ENCODE assay signal across 2 cellular contexts in the genomic region with DNA sequence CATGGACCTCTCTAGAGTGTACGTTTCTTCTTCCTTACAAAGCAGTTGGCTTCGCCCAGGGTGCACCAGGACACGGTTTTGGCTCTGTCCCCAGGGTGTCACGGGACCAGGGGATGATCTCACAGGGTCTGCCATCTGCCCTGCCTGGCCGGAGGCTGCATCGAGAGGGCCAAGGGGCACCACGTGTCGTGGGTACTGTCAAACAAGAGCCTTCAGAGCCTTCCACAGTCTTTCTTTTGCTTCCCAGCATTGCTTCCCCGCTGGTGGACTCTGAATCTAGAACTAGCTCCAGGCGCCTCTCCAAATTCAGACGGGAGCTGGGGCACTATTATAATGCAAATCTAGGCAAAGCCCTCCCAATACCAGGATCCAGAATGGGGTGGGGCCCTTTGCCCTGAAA.
TF ChIP-seq lines count a peak whose summit lies in the region.

No MANE protein-coding gene starts in this region.

TF ChIP-seq in SK-N-SH, 30 proteins besides CTCF, POLR2A, EP300 and RAD21 (continued from another document):
- TF ChIP-seq, protein P1, sequence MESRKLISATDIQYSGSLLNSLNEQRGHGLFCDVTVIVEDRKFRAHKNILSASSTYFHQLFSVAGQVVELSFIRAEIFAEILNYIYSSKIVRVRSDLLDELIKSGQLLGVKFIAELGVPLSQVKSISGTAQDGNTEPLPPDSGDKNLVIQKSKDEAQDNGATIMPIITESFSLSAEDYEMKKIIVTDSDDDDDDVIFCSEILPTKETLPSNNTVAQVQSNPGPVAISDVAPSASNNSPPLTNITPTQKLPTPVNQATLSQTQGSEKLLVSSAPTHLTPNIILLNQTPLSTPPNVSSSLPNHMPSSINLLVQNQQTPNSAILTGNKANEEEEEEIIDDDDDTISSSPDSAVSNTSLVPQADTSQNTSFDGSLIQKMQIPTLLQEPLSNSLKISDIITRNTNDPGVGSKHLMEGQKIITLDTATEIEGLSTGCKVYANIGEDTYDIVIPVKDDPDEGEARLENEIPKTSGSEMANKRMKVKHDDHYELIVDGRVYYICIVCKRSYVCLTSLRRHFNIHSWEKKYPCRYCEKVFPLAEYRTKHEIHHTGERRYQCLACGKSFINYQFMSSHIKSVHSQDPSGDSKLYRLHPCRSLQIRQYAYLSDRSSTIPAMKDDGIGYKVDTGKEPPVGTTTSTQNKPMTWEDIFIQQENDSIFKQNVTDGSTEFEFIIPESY (IDR thresholded peaks at IDR 0.05; ENCODE audit: borderline replicate concordance, low read depth) = no peak
- TF ChIP-seq ELF1 (IDR thresholded peaks at IDR 0.05) = no peak
- no peak for TF ChIP-seq NFIC (IDR thresholded peaks at IDR 0.05; ENCODE audit: borderline replicate concordance)
- no peak for TF ChIP-seq MXI1 (IDR thresholded peaks at IDR 0.05; ENCODE audit: low read depth, low read length)
- TF ChIP-seq TCF12 (IDR thresholded peaks at IDR 0.05) = no peak
- TF ChIP-seq, protein P2, sequence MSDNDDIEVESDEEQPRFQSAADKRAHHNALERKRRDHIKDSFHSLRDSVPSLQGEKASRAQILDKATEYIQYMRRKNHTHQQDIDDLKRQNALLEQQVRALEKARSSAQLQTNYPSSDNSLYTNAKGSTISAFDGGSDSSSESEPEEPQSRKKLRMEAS (IDR thresholded peaks at IDR 0.05; ENCODE audit: low read depth) = no peak
- TF ChIP-seq TEAD4 (IDR thresholded peaks at IDR 0.05; ENCODE audit: borderline replicate concordance, insufficient read depth) = no peak
- TF ChIP-seq GABPA (IDR thresholded peaks at IDR 0.05; ENCODE audit: low read depth) = no peak

TF ChIP-seq in SK-N-SH treated with all-trans-retinoic acid at 6 μM for 48 hours, 23 proteins besides CTCF, POLR2A, EP300 and RAD21 (continued from another document):
- TF ChIP-seq ESRRG (CRISPR knock-in tag; IDR thresholded peaks at IDR 0.05) (no peak), GLIS3 (CRISPR knock-in tag; IDR thresholded peaks at IDR 0.05) (no peak), ZFP3 (CRISPR knock-in tag; IDR thresholded peaks at IDR 0.05) (no peak), ZFP30 (CRISPR knock-in tag; IDR thresholded peaks at IDR 0.05) (no peak), ZNF8 (CRISPR knock-in tag; IDR thresholded peaks at IDR 0.05) (no peak), BACH2 (CRISPR knock-in tag; IDR thresholded peaks at IDR 0.05; ENCODE audit: borderline replicate concordance) (no peak), OSR1 (CRISPR knock-in tag; IDR thresholded peaks at IDR 0.05) (no peak)
- TF ChIP-seq, protein P3, sequence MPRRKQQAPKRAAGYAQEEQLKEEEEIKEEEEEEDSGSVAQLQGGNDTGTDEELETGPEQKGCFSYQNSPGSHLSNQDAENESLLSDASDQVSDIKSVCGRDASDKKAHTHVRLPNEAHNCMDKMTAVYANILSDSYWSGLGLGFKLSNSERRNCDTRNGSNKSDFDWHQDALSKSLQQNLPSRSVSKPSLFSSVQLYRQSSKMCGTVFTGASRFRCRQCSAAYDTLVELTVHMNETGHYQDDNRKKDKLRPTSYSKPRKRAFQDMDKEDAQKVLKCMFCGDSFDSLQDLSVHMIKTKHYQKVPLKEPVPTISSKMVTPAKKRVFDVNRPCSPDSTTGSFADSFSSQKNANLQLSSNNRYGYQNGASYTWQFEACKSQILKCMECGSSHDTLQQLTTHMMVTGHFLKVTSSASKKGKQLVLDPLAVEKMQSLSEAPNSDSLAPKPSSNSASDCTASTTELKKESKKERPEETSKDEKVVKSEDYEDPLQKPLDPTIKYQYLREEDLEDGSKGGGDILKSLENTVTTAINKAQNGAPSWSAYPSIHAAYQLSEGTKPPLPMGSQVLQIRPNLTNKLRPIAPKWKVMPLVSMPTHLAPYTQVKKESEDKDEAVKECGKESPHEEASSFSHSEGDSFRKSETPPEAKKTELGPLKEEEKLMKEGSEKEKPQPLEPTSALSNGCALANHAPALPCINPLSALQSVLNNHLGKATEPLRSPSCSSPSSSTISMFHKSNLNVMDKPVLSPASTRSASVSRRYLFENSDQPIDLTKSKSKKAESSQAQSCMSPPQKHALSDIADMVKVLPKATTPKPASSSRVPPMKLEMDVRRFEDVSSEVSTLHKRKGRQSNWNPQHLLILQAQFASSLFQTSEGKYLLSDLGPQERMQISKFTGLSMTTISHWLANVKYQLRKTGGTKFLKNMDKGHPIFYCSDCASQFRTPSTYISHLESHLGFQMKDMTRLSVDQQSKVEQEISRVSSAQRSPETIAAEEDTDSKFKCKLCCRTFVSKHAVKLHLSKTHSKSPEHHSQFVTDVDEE (CRISPR knock-in tag; IDR thresholded peaks at IDR 0.05) = no peak
- TF ChIP-seq, protein P4, sequence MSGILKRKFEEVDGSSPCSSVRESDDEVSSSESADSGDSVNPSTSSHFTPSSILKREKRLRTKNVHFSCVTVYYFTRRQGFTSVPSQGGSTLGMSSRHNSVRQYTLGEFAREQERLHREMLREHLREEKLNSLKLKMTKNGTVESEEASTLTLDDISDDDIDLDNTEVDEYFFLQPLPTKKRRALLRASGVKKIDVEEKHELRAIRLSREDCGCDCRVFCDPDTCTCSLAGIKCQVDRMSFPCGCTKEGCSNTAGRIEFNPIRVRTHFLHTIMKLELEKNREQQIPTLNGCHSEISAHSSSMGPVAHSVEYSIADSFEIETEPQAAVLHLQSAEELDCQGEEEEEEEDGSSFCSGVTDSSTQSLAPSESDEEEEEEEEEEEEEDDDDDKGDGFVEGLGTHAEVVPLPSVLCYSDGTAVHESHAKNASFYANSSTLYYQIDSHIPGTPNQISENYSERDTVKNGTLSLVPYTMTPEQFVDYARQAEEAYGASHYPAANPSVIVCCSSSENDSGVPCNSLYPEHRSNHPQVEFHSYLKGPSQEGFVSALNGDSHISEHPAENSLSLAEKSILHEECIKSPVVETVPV (CRISPR knock-in tag; IDR thresholded peaks at IDR 0.05) = no peak
- TF ChIP-seq, protein P5, sequence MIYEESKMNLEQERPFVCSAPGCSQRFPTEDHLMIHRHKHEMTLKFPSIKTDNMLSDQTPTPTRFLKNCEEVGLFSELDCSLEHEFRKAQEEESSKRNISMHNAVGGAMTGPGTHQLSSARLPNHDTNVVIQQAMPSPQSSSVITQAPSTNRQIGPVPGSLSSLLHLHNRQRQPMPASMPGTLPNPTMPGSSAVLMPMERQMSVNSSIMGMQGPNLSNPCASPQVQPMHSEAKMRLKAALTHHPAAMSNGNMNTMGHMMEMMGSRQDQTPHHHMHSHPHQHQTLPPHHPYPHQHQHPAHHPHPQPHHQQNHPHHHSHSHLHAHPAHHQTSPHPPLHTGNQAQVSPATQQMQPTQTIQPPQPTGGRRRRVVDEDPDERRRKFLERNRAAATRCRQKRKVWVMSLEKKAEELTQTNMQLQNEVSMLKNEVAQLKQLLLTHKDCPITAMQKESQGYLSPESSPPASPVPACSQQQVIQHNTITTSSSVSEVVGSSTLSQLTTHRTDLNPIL (CRISPR knock-in tag; IDR thresholded peaks at IDR 0.05; ENCODE audit: low read depth) = no peak
